18 cellular contexts compared by ENCODE assay signal in the genomic region with DNA sequence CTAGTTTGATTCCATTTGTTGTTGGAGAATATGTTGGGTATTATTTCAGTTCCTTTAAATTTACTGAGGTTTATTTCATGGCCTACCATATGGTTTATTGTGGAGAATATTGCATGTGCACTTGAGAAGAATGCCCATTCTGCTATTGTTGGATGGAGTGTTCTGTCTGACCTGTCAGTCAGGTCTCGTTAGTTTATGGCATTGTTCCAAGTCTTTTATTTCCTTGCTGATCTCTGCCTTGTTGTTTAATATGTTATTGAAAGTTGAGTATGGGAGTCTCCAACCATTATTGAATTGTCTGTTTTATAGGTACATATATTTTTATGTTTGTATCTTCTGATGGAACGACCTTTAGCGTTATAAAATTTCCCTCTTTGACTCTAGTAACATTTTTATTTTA.
DNase-seq lines count a peak whose midpoint lies in the region; ATAC-seq, FAIRE-seq and TF ChIP-seq lines count a peak whose summit lies in the region.
"Had no signal": no experiment of that assay in that cellular context is flagged by ENCODE, and none has a peak within 500 bp of the region (broad histone marks: within the 10 kb centered on the region; RNA-seq: fewer than 3 reads in every experiment).

No MANE protein-coding gene starts in this region.

- H3K27me3 ChIP-seq in K562 (ENCODE audit: control insufficient read depth in 2 of 2, insufficient read depth in 2 of 2, low read length in 2 of 2), result no peaks in the 10 kb centered on the region

- no peaks in the 10 kb centered on the region for H3K36me3 ChIP-seq in K562 (ENCODE audit: control insufficient read depth, insufficient read depth, low read length)

- 75% methylated on average over 3 of the region's 3 CpGs for WGBS in K562 (ENCODE audit: insufficient coverage, low coverage, missing lambda C conversion rate)

- no peak for TF ChIP-seq EP300 in K562 (IDR thresholded peaks at IDR 0.05; ENCODE audit: low read length)

- no peak for TF ChIP-seq POLR2A in K562 (conservative IDR thresholded peaks at IDR 0.05)

- POLR2A ChIA-PET in HEK293T (lab: Yijun Ruan, JAX), result no interaction called here
- POLR2A ChIA-PET in K562 (lab: Yijun Ruan, JAX), result no interaction called here

- no peaks in the 10 kb centered on the region for H3K9me1 ChIP-seq in K562 (ENCODE audit: control insufficient read depth, insufficient read depth, low read length)

- H2AFZ ChIP-seq in K562 (ENCODE audit: low read depth, low read length), result no peak overlapping the region

- in situ Hi-C loops in K562 (cut with MboI), result no loop called here

- TF ChIP-seq RAD21 in K562 (CRISPR knock-in tag; conservative IDR thresholded peaks at IDR 0.05 in 1 of 2, IDR thresholded peaks at IDR 0.05 in 1 of 2), result no peak

- DNase-seq in NCI-H82 (lab: John Stamatoyannopoulos, UW), result peak; percentile 19
- DNase-seq in NCI-H82 treated with DMSO at 0.1 percent for 48 hours (lab: John Stamatoyannopoulos, UW; ENCODE audit: unreplicated experiment), result no peak
- no peak for DNase-seq in HEK293T (ENCODE audit: extremely low spot score)
- DNase-seq in K562 (ENCODE audit: extremely low read depth in 1 of 4, low spot score in 3 of 4), result no peak
- DNase-seq in NCI-H2107 treated with DMSO at 0.1 percent for 48 hours (lab: John Stamatoyannopoulos, UW; ENCODE audit: unreplicated experiment), result no peak
- no peak for DNase-seq in left ventricle myocardium superior
- DNase-seq: CD8-positive, alpha-beta T cell; H7; Kasumi-1; NCI-H1417 treated with DMSO at 0.1 percent for 48 hours; NCI-H2107; NCI-H510A; NK-92 treated with Interleukin-12 subunit alpha and Interleukin-12 subunit beta, amount 100 ng/mL, for 24 hours; SHP77; SK-N-SH; T-cell; T-helper 9 cell had no signal

- no peaks in the 10 kb centered on the region for H3K9me3 ChIP-seq in K562 (replicated peaks; ENCODE audit: control insufficient read depth, insufficient read depth, low read depth, low read length)
- H3K9me3 ChIP-seq: SK-N-SH had no signal

- intact Hi-C loops in K562 (cut with micrococcal nuclease), result no loop called here
- intact Hi-C loops in left ventricle myocardium superior (cut with micrococcal nuclease), result no loop called here

- FAIRE-seq in K562 (lab: Jason Lieb, UNC), result peak; percentile 67

- H3K27ac ChIP-seq in K562 (ENCODE audit: extremely low read depth, low read depth, low read length), result no peak overlapping the region

- TF ChIP-seq CTCF in K562 (IDR thresholded peaks at IDR 0.05 in 2 of 3, conservative IDR thresholded peaks at IDR 0.05 in 1 of 3; ENCODE audit: insufficient read depth in 2 of 3, low read depth in 1 of 3, low read length in 3 of 3), result no peak

- no peaks in the 10 kb centered on the region for H4K20me1 ChIP-seq in K562 (replicated peaks; ENCODE audit: control insufficient read depth, insufficient read depth, low read length)

- BruUV-seq in K562 (replicated peaks; lab: Mats Ljungman, UMichigan), result no TSS peak

- H3K4me1 ChIP-seq in K562 (replicated peaks in 1 of 2; ENCODE audit: control insufficient read depth in 2 of 2, insufficient read depth in 2 of 2, low read length in 2 of 2), result no peaks in the 10 kb centered on the region; a peak in 1 of 5 replicates

- CTCF ChIA-PET in HEK293T (lab: Yijun Ruan, JAX) (no interaction called here), K562 (lab: Yijun Ruan, JAX; ENCODE audit: low intra/inter-chr PET ratio) (no interaction called here)

- H3K4me3 ChIP-seq in K562, result no peak overlapping the region

- no peak overlapping the region for H3K9ac ChIP-seq in K562 (ENCODE audit: insufficient read depth in 1 of 2, low read depth in 2 of 2, low read length in 2 of 2)
- H3K9ac ChIP-seq: SK-N-SH had no signal

- no peak overlapping the region for H3K4me2 ChIP-seq in K562 (ENCODE audit: insufficient read depth, low read length)
- H3K4me2 ChIP-seq: SK-N-SH had no signal

- H3K79me2 ChIP-seq in K562 (ENCODE audit: control insufficient read depth, insufficient read depth, low read length), result peaks cover 21% of the 10 kb centered on the region; the same call in 2 of the 3 replicates

- ATAC-seq in K562 (no peak), GM18519 (IDR thresholded peaks at IDR 0.05; ENCODE audit: low FRiP score, unreplicated experiment) (no peak), left ventricle myocardium superior (no peak)
- ATAC-seq: CD8-positive, alpha-beta T cell; T-cell had no signal

TF ChIP-seq in HEK293T, 16 proteins besides CTCF, POLR2A, EP300 and RAD21:
- TF ChIP-seq, protein P1, sequence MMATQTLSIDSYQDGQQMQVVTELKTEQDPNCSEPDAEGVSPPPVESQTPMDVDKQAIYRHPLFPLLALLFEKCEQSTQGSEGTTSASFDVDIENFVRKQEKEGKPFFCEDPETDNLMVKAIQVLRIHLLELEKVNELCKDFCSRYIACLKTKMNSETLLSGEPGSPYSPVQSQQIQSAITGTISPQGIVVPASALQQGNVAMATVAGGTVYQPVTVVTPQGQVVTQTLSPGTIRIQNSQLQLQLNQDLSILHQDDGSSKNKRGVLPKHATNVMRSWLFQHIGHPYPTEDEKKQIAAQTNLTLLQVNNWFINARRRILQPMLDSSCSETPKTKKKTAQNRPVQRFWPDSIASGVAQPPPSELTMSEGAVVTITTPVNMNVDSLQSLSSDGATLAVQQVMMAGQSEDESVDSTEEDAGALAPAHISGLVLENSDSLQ (IDR thresholded peaks at IDR 0.05), result peak; percentile 54
- TF ChIP-seq L3MBTL2 (conservative IDR thresholded peaks at IDR 0.05), result no peak

TF ChIP-seq in K562, 482 proteins besides CTCF, POLR2A, EP300 and RAD21:
- TF ChIP-seq, protein P1 (IDR thresholded peaks at IDR 0.05), result peak; percentile 44; the same call in 1 of the 2 replicates
- TF ChIP-seq CXXC5 (CRISPR knock-in tag; IDR thresholded peaks at IDR 0.05) (no peak), NFIC (IDR thresholded peaks at IDR 0.05) (peak; percentile 74), SMARCA5 (IDR thresholded peaks at IDR 0.05) (no peak)
